ENCODE assay signal across 1 cellular context in the genomic region with DNA sequence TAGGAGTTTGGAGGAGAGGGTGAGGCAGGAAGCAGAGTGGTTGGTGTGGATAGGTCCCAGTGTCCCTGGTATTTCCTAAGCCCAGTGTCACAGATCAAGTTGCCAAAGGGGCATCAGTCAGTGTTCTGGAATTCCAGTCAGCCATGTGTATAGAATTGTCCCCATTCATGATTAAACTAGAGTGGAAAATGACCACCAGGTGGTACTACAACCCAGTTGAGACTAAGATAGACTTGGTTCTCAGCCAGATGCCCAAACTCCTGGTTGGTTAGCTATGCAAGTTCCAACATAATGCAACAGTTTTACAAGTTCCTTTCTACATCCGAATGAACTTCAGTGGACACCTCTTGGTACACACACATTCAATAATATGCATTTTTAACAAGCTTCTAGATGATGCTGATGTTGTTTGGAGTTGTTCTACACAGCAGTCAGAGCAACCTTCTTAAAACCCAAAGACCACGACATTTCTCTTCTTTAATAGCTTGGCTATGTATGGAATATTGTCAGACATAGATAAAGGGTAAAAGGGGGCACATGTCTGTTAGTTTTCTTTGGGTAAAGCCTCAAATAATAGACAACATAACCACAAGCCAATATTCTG.
A peak's percentile ranks its signal among the peaks of the same experiment; 100 is the strongest.
TF ChIP-seq lines count a peak whose summit lies in the region.

No MANE protein-coding gene starts in this region.

TF ChIP-seq in K562, 482 proteins besides CTCF, POLR2A, EP300 and RAD21 (continued from another document):
- TF ChIP-seq, protein P1, sequence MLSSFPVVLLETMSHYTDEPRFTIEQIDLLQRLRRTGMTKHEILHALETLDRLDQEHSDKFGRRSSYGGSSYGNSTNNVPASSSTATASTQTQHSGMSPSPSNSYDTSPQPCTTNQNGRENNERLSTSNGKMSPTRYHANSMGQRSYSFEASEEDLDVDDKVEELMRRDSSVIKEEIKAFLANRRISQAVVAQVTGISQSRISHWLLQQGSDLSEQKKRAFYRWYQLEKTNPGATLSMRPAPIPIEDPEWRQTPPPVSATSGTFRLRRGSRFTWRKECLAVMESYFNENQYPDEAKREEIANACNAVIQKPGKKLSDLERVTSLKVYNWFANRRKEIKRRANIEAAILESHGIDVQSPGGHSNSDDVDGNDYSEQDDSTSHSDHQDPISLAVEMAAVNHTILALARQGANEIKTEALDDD (IDR thresholded peaks at IDR 0.05), result peak; percentile 29; the same call in 1 of the 2 replicates
- TF ChIP-seq ARID2 (IDR thresholded peaks at IDR 0.05) (peak; percentile 67), STAG1 (CRISPR knock-in tag; IDR thresholded peaks at IDR 0.05; ENCODE audit: borderline replicate concordance) (peak; percentile 50; the same call in 1 of the 2 replicates), KLF10 (CRISPR knock-in tag; IDR thresholded peaks at IDR 0.05) (no peak), ZBTB11 (CRISPR knock-in tag; IDR thresholded peaks at IDR 0.05) (no peak), SMC3 (conservative IDR thresholded peaks at IDR 0.05; ENCODE audit: insufficient read depth, low read depth, low read length) (peak; percentile 58), PHB (CRISPR knock-in tag; IDR thresholded peaks at IDR 0.05) (no peak), ESRRB (CRISPR knock-in tag; IDR thresholded peaks at IDR 0.05; ENCODE audit: borderline replicate concordance) (no peak), MIER1 (IDR thresholded peaks at IDR 0.05; ENCODE audit: low read depth) (no peak)
- TF ChIP-seq, protein P2, sequence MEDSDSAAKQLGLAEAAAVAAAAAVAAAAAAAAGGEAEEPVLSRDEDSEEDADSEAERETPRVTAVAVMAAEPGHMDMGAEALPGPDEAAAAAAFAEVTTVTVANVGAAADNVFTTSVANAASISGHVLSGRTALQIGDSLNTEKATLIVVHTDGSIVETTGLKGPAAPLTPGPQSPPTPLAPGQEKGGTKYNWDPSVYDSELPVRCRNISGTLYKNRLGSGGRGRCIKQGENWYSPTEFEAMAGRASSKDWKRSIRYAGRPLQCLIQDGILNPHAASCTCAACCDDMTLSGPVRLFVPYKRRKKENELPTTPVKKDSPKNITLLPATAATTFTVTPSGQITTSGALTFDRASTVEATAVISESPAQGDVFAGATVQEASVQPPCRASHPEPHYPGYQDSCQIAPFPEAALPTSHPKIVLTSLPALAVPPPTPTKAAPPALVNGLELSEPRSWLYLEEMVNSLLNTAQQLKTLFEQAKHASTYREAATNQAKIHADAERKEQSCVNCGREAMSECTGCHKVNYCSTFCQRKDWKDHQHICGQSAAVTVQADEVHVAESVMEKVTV (CRISPR knock-in tag; IDR thresholded peaks at IDR 0.05), result peak; percentile 78
- TF ChIP-seq, protein P3, sequence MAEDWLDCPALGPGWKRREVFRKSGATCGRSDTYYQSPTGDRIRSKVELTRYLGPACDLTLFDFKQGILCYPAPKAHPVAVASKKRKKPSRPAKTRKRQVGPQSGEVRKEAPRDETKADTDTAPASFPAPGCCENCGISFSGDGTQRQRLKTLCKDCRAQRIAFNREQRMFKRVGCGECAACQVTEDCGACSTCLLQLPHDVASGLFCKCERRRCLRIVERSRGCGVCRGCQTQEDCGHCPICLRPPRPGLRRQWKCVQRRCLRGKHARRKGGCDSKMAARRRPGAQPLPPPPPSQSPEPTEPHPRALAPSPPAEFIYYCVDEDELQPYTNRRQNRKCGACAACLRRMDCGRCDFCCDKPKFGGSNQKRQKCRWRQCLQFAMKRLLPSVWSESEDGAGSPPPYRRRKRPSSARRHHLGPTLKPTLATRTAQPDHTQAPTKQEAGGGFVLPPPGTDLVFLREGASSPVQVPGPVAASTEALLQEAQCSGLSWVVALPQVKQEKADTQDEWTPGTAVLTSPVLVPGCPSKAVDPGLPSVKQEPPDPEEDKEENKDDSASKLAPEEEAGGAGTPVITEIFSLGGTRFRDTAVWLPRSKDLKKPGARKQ (CRISPR knock-in tag; IDR thresholded peaks at IDR 0.05), result no peak
TF ChIP-seq in K562: peak in this region for 8.
